In genomic region chr3:138389841-138390581, GRCh38 we compare ENCODE assay signal across 10 cellular contexts. TPM values are rescaled to one million over a fixed set of nuclear protein-coding genes. Genes with fewer than 3 reads are reported as not detected.
A peak's percentile ranks its signal among the peaks of the same experiment; 100 is the strongest.
DNase-seq lines count a peak whose midpoint lies in the region; ATAC-seq and TF ChIP-seq lines count a peak whose summit lies in the region.
"Had no signal": no experiment of that assay in that cellular context is flagged by ENCODE, and none has a peak within 500 bp of the region (broad histone marks: within the 10 kb centered on the region; RNA-seq: fewer than 3 reads in every experiment).

No MANE protein-coding gene starts in this region.

- H3K27ac ChIP-seq in AG04450 (ENCODE audit: low read depth, low read length), result peak overlapping the region; percentile 84
- peak overlapping the region; percentile 24 for H3K27ac ChIP-seq in epithelial cell of prostate

- H3K9me3 ChIP-seq in AG04450 (ENCODE audit: control insufficient read depth, insufficient read depth, low read length), result no peaks in the 10 kb centered on the region; the same call in 1 of the 2 replicates

- TF ChIP-seq CTCF in AG04450 (IDR thresholded peaks at IDR 0.05; ENCODE audit: low read depth, low read length) (no peak), GM10248 (IDR thresholded peaks at IDR 0.05; ENCODE audit: control extremely low read depth, extremely low read depth, low read depth, missing control alignments) (no peak)

- peak; percentile 81 for DNase-seq in AG04450 (ENCODE audit: low read depth, low spot score)
- peak; percentile 99 for DNase-seq in NCI-H226
- peak; percentile 84 for DNase-seq in epithelial cell of prostate (ENCODE audit: low read depth, low spot score)
- peak; percentile 86 for DNase-seq in myocyte (ENCODE audit: low read depth)
- no peak for DNase-seq in GM10248 (ENCODE audit: extremely low spot score)
- no peak for DNase-seq in activated gamma-delta T cell treated with Interleukin-2 at 50 U/mL for 16 hours
- no peak for DNase-seq in T-helper 2 cell
- DNase-seq: activated CD4-positive, alpha-beta T cell treated with anti-CD3 and anti-CD28 coated beads for 36 hours; NCI-H1417 had no signal

- no peaks in the 10 kb centered on the region for H3K27me3 ChIP-seq in AG04450 (ENCODE audit: control insufficient read depth, insufficient read depth, low read length)

- POLR2A ChIA-PET in AG04450 (lab: Yijun Ruan, JAX) (interaction anchor here (0.6 kb wide), 1 partner anchor 44 kb away, joined by 4 read pairs; no protein-coding TSS in a partner anchor), GM10248 (lab: Yijun Ruan, JAX) (no interaction called here)

- ATAC-seq in HG03442 (IDR thresholded peaks at IDR 0.05; ENCODE audit: unreplicated experiment), result no peak

- peak overlapping the region; percentile 20; the same call in 1 of the 2 replicates for H3K4me3 ChIP-seq in AG04450 (ENCODE audit: low read depth, low read length)

- CTCF ChIA-PET in AG04450 (lab: Charles Lee), result interaction anchor here (0.9 to 3.0 kb wide), 4 partner anchors 26 to 534 kb away, joined by 3 to 17 read pairs (median 8); no protein-coding TSS in a partner anchor
- CTCF ChIA-PET in GM10248 (lab: Yijun Ruan, JAX), result interaction anchor here (1.0 to 1.5 kb wide), 2 partner anchors 28 to 59 kb away, joined by 3 read pairs; no protein-coding TSS in a partner anchor

RNA-seq across cellular contexts. Expression of gene MRAS, which starts 41.6 kb away (rescaled TPM):
- 58.3 and 59.1 TPM in 2 replicates for polyA plus RNA-seq in AG04450 (2011; rRNA removed)
- 45.8 and 60.2 TPM in 2 replicates for polyA minus RNA-seq in AG04450 (2011; rRNA and poly(A)+ RNA removed)
- total RNA-seq in myocyte, result 429 and 482 TPM in 2 replicates
- 883 TPM for polyA plus RNA-seq in myocyte (2012)

RNA-seq across cellular contexts. Expression of gene ESYT3, which starts 44.4 kb away (rescaled TPM):
- 0.01 TPM in 1 of 2 replicates, not detected in the other for polyA plus RNA-seq in AG04450 (2011; rRNA removed)
- polyA minus RNA-seq in AG04450 (2011; rRNA and poly(A)+ RNA removed), result not detected in 2 replicates
- 1.7 and 2.8 TPM in 2 replicates for total RNA-seq in myocyte
- polyA plus RNA-seq in myocyte (2012), result 8.6 TPM

Comparison
In these comparisons a context has a peak if more than half of its experiments do, and no peak if none do; other contexts are left out.
1. DNase-seq: peak in AG04450 (single experiment), NCI-H226 (single experiment), epithelial cell of prostate (single experiment) and myocyte (single experiment); none in GM10248 (single experiment), activated gamma-delta T cell treated with Interleukin-2 at 50 U/mL for 16 hours (single experiment) and T-helper 2 cell (0 of 5).